In the genomic region with DNA sequence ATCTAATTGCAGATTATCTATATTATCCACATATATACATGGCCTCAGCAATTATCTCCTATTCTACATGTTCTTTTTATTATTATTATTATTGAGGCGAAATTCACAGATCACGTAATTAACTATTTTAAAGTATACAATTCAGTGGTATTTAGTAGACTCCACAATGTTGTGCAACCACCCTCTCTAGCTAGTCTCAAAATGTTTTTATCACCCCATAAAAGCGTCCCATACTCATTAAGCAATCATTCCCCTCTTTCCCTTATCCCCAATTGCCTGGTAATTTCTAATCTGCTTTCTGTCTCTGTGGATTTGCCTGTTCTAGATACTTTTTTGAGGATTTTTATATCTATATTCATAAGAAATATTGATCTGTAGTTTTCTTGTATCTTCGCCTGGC, we compare ENCODE assay signal across 1 cellular context.
TF ChIP-seq lines count a peak whose summit lies in the region.

No MANE protein-coding gene starts in this region.

TF ChIP-seq in IMR-90, 13 proteins besides CTCF, POLR2A, EP300 and RAD21 (continued from another document):
- TF ChIP-seq CEBPB (IDR thresholded peaks at IDR 0.05; ENCODE audit: low read depth, low read length) (peak; percentile 47; the same call in 1 of the 2 replicates), SMC3 (IDR thresholded peaks at IDR 0.05; ENCODE audit: low read depth, low read length) (no peak)
